17 cellular contexts compared by ENCODE assay signal in genomic region chr12:71767183-71767582, GRCh38.
"Had no signal": no experiment of that assay in that cellular context is flagged by ENCODE, and none has a peak within 500 bp of the region (broad histone marks: within the 10 kb centered on the region; RNA-seq: fewer than 3 reads in every experiment).

No MANE protein-coding gene starts in this region.

- H3K27me3 ChIP-seq: ascending aorta, right atrium auricular region, SJSA1, testis, upper lobe of left lung had no signal

- H3K27ac Mint-ChIP-seq: activated CD4-positive, alpha-beta memory T cell treated with anti-CD3 and anti-CD28 coated beads, Interleukin-2, amount 10 ng/mL, durations not matched to agents 7 days and 5 days had no signal

- H3K9me3 ChIP-seq: left ventricle myocardium inferior, prostate gland, SJSA1, testis had no signal

- H3K27ac ChIP-seq: ascending aorta, coronary artery, left ventricle myocardium inferior, prostate gland, right atrium auricular region, SJSA1, testis, upper lobe of left lung, WERI-Rb-1 had no signal

- DNase-seq: activated CD4-positive, alpha-beta memory T cell treated with anti-CD3 and anti-CD28 coated beads, Interleukin-2, amount 10 ng/mL, durations not matched to agents 7 days and 5 days; activated CD4-positive, alpha-beta T cell treated with anti-CD3 and anti-CD28 coated beads for 4 hours; activated gamma-delta T cell treated with Interleukin-2 at 50 U/mL for 16 hours; immature natural killer cell; kidney glomerular epithelial cell; left ventricle myocardium inferior; mammary epithelial cell; stimulated activated CD4-positive, alpha-beta T cell treated with anti-CD3 and anti-CD28 coated beads, Interleukin-2, amount 100 ng/mL, for 24 hours; T-helper 2 cell; testis; upper lobe of left lung; WERI-Rb-1 had no signal

- H3K27me3 Mint-ChIP-seq: activated CD4-positive, alpha-beta memory T cell treated with anti-CD3 and anti-CD28 coated beads, Interleukin-2, amount 10 ng/mL, durations not matched to agents 7 days and 5 days had no signal

- H3K4me3 Mint-ChIP-seq: activated CD4-positive, alpha-beta memory T cell treated with anti-CD3 and anti-CD28 coated beads, Interleukin-2, amount 10 ng/mL, durations not matched to agents 7 days and 5 days had no signal
